In genomic region chrX:120452131-120452530, GRCh38 we compare ENCODE assay signal across 8 cellular contexts. TPM values are rescaled to one million over a fixed set of nuclear protein-coding genes. Genes with fewer than 3 reads are reported as not detected.
DNase-seq lines count a peak whose midpoint lies in the region; ATAC-seq and TF ChIP-seq lines count a peak whose summit lies in the region.

No MANE protein-coding gene starts in this region.

- TF ChIP-seq CTCF in SU-DHL-6 (IDR thresholded peaks at IDR 0.05; ENCODE audit: insufficient read depth, low read length, poor library complexity, severe bottlenecking): peak; percentile 11
- TF ChIP-seq CTCF in right atrium auricular region (IDR thresholded peaks at IDR 0.05): peak; percentile 15 to 58

- no peak for ATAC-seq in CD4-positive, CD25-positive, alpha-beta regulatory T cell (ENCODE audit: low read depth in 2 of 2)
- ATAC-seq in HG03280 (IDR thresholded peaks at IDR 0.05; ENCODE audit: unreplicated experiment) (no peak), GM21447 (IDR thresholded peaks at IDR 0.05; ENCODE audit: unreplicated experiment) (no peak)

- H3K4me1 Mint-ChIP-seq in CD4-positive, CD25-positive, alpha-beta regulatory T cell: peaks cover 7 to 27% (median 9%) of the 10 kb centered on the region in 4 donors

- H3K9me3 Mint-ChIP-seq in CD4-positive, CD25-positive, alpha-beta regulatory T cell: peaks cover 0 to 3% (median 0%) of the 10 kb centered on the region in 7 donors

- H3K36me3 Mint-ChIP-seq in CD4-positive, CD25-positive, alpha-beta regulatory T cell: peaks cover 7% of the 10 kb centered on the region

- peaks cover 4% of the 10 kb centered on the region for H3K4me1 ChIP-seq in CD4-positive, CD25-positive, alpha-beta regulatory T cell (ENCODE audit: control insufficient read depth, insufficient read depth, low read length, poor library complexity, severe bottlenecking)
- H3K4me1 ChIP-seq in right atrium auricular region: no peaks in the 10 kb centered on the region

- no peak overlapping the region for H3K27ac ChIP-seq in CD4-positive, CD25-positive, alpha-beta regulatory T cell (ENCODE audit: insufficient read depth, low read length, poor library complexity, severe bottlenecking)
- H3K27ac ChIP-seq in SU-DHL-6 (ENCODE audit: low read depth, low read length): no peak overlapping the region
- H3K27ac ChIP-seq in right atrium auricular region: no peak overlapping the region

- no peaks in the 10 kb centered on the region for H3K79me2 ChIP-seq in SU-DHL-6 (ENCODE audit: insufficient read depth, low read length)

- H3K27me3 ChIP-seq in CD4-positive, CD25-positive, alpha-beta regulatory T cell (ENCODE audit: control insufficient read depth, insufficient read depth, low read length): no peaks in the 10 kb centered on the region
- H3K27me3 ChIP-seq in H7 (ENCODE audit: control insufficient read depth, insufficient read depth, low read length): no peaks in the 10 kb centered on the region
- H3K27me3 ChIP-seq in SU-DHL-6 (ENCODE audit: low read length): no peaks in the 10 kb centered on the region
- H3K27me3 ChIP-seq in right atrium auricular region: no peaks in the 10 kb centered on the region

- no peaks in the 10 kb centered on the region for H3K9me2 ChIP-seq in SU-DHL-6 (replicated peaks; ENCODE audit: insufficient read depth, low read length)

- H3K36me3 ChIP-seq in CD4-positive, CD25-positive, alpha-beta regulatory T cell (ENCODE audit: control insufficient read depth, insufficient read depth, low read length): peaks cover 23% of the 10 kb centered on the region
- H3K36me3 ChIP-seq in H7 (replicated peaks; ENCODE audit: control insufficient read depth, insufficient read depth, low read length): no peaks in the 10 kb centered on the region; the same call in 1 of the 2 replicates
- H3K36me3 ChIP-seq in SU-DHL-6 (ENCODE audit: low read length): no peaks in the 10 kb centered on the region
- peaks cover 14% of the 10 kb centered on the region for H3K36me3 ChIP-seq in right atrium auricular region

- H3K4me3 Mint-ChIP-seq in CD4-positive, CD25-positive, alpha-beta regulatory T cell: no peak overlapping the region

- no peaks in the 10 kb centered on the region for H3K9me3 ChIP-seq in CD4-positive, CD25-positive, alpha-beta regulatory T cell (ENCODE audit: control insufficient read depth in 2 of 2, low read length in 2 of 2)
- H3K9me3 ChIP-seq in SU-DHL-6 (ENCODE audit: insufficient read depth, low read length): no peaks in the 10 kb centered on the region
- H3K9me3 ChIP-seq in right atrium auricular region: no peaks in the 10 kb centered on the region

- H3F3A ChIP-seq in SU-DHL-6 (ENCODE audit: insufficient read depth): no peaks in the 10 kb centered on the region

- H3K4me3 ChIP-seq in CD4-positive, CD25-positive, alpha-beta regulatory T cell (ENCODE audit: low read depth, low read length): no peak overlapping the region
- H3K4me3 ChIP-seq in H7 (ENCODE audit: insufficient read depth, low read depth, low read length) (no peak overlapping the region), SU-DHL-6 (ENCODE audit: insufficient read depth, low read length, poor library complexity, severe bottlenecking) (no peak overlapping the region), right atrium auricular region (no peak overlapping the region)

- H2AFZ ChIP-seq in SU-DHL-6 (ENCODE audit: low read depth, low read length, severe bottlenecking): no peak overlapping the region

- no peaks in the 10 kb centered on the region for H4K20me1 ChIP-seq in SU-DHL-6 (ENCODE audit: low read depth, low read length)

- peak in 1 of 3 donors; percentile 29 for DNase-seq in CD4-positive, CD25-positive, alpha-beta regulatory T cell
- DNase-seq in H7 (peak; percentile 31), right atrium auricular region (ENCODE audit: low spot score) (no peak), NCI-H146 (lab: John Stamatoyannopoulos, UW) (no peak), OCI-M2 (lab: John Stamatoyannopoulos, UW; ENCODE audit: unreplicated experiment) (no peak)

- H3K9ac ChIP-seq in SU-DHL-6 (ENCODE audit: low read length): no peak overlapping the region

- H3K4me2 ChIP-seq in SU-DHL-6 (ENCODE audit: low read depth, low read length, poor library complexity, severe bottlenecking): no peak overlapping the region

- no peaks in the 10 kb centered on the region for H3K27me3 Mint-ChIP-seq in CD4-positive, CD25-positive, alpha-beta regulatory T cell

- peak overlapping the region; percentile 11 to 63 (median 11) for H3K27ac Mint-ChIP-seq in CD4-positive, CD25-positive, alpha-beta regulatory T cell

RNA-seq across cellular contexts. Expression of gene LAMP2, which starts 17.0 kb away (rescaled TPM):
- total RNA-seq in CD4-positive, CD25-positive, alpha-beta regulatory T cell: 27.1 TPM
- polyA plus RNA-seq in CD4-positive, CD25-positive, alpha-beta regulatory T cell: 100 to 1,000 TPM in 3 of 4 donors, 10 to 100 TPM in 1; 92.2 to 128 (median 117) TPM
- 31.3 and 31.7 TPM in 2 replicates for total RNA-seq in H7 (2014; rRNA removed; shearing (Covaris generic))
- total RNA-seq in right atrium auricular region: 10 to 100 TPM; 65.0 to 77.2 TPM
